ENCODE assay signal across 8 cellular contexts in the genomic region with DNA sequence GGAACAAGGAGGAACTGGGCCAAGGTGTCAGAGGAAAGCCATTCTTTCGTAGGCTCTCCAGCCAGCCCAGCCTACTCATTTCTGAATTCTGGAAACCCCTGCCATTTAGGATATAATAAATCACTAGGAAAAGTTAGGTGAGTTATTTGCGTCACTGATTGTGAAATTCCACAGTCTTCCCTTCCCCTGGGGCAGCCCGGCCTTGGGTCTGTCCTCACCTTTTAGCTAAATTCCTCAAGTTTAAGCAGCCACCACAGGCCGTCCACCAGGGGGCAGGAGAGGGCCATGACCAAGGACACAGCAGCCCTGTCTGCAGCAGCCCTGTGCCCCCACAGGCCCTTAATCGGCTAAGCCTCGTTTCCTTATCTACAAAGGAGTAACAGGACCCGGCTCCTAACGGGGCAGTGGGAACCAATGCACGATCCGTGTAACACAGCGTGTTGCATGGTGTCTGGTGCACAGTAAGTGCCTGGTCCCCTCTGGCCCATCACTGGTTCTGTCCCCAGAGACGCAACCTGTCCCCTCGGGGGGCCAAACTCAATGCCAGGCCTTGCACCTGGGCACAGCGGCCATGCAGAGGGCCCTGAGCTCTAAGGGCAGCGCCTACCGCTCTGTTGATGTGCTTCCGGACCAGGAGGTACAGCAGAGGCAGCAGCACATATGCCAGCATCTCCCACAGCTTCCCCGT. TPM values are rescaled to one million over a fixed set of nuclear protein-coding genes. Genes with fewer than 3 reads are reported as not detected.
DNase-seq lines count a peak whose midpoint lies in the region; ATAC-seq and TF ChIP-seq lines count a peak whose summit lies in the region.

No MANE protein-coding gene starts in this region.

- dilution Hi-C loops in mammary epithelial cell (cut with HindIII; ENCODE audit: low sequenced_read_pairs) = no loop called here

- H3K4me3 ChIP-seq in A673 (ENCODE audit: low read depth, low read length, poor library complexity, severe bottlenecking) (no peak overlapping the region), mammary epithelial cell (replicated peaks in 1 of 3; ENCODE audit: insufficient read depth in 1 of 3, low read depth in 2 of 3, low read length in 3 of 3) (no peak overlapping the region)

- H3K27ac ChIP-seq in A673 (ENCODE audit: low read depth, low read length, poor library complexity, severe bottlenecking) (no peak overlapping the region), mammary epithelial cell (ENCODE audit: insufficient read depth, low read depth, low read length) (no peak overlapping the region)

- H2AFZ ChIP-seq in mammary epithelial cell (ENCODE audit: low read depth, low read length) = no peak overlapping the region

- no peak for ATAC-seq in GM19467 (IDR thresholded peaks at IDR 0.05; ENCODE audit: unreplicated experiment)

- H3K79me2 ChIP-seq in mammary epithelial cell (ENCODE audit: insufficient read depth, low read length) = no peaks in the 10 kb centered on the region

- H4K20me1 ChIP-seq in mammary epithelial cell (ENCODE audit: insufficient read depth, low read length) = no peaks in the 10 kb centered on the region

- no peak overlapping the region for H3K4me2 ChIP-seq in mammary epithelial cell (ENCODE audit: insufficient read depth, low read depth, low read length)

- 54% methylated on average over 7 of the region's 18 CpGs for WGBS in mammary epithelial cell (ENCODE audit: low coverage, missing lambda C conversion rate)

- H3K36me3 ChIP-seq in A673 (ENCODE audit: insufficient read depth, low read length, poor library complexity, severe bottlenecking) = no peaks in the 10 kb centered on the region
- no peaks in the 10 kb centered on the region for H3K36me3 ChIP-seq in mammary epithelial cell (ENCODE audit: insufficient read depth, low read length)

- H3K27me3 ChIP-seq in A673 (replicated peaks; ENCODE audit: insufficient read depth, low read depth, low read length, poor library complexity) (no peaks in the 10 kb centered on the region), mammary epithelial cell (ENCODE audit: insufficient read depth, low read length) (no peaks in the 10 kb centered on the region)

- H3K9ac ChIP-seq in mammary epithelial cell (ENCODE audit: insufficient read depth, low read length) = no peak overlapping the region

- BruUV-seq in A673 (replicated peaks; lab: Mats Ljungman, UMichigan) = no TSS peak
- no TSS peak for BruUV-seq in mammary epithelial cell (replicated peaks; lab: Mats Ljungman, UMichigan)

- CTCF ChIA-PET in A673 (lab: Charles Lee) (interaction anchor here (0.6 to 1.5 kb wide), 9 partner anchors 11 to 595 kb away, joined by 3 to 10 read pairs (median 3); no protein-coding TSS in a partner anchor), mammary epithelial cell (lab: Charles Lee; ENCODE audit: low non-redundant PET) (interaction anchor here (0.5 to 0.6 kb wide), 3 partner anchors 11 to 83 kb away, joined by 3 read pairs; no protein-coding TSS in a partner anchor)

- H3K9me3 ChIP-seq in A673 (ENCODE audit: low read depth, low read length, poor library complexity, severe bottlenecking) (no peaks in the 10 kb centered on the region), mammary epithelial cell (replicated peaks; ENCODE audit: insufficient read depth, low read length) (no peaks in the 10 kb centered on the region)

- H3K4me1 ChIP-seq in A673 (ENCODE audit: insufficient read depth, low read length, poor library complexity, severe bottlenecking) = no peaks in the 10 kb centered on the region
- peaks cover 13% of the 10 kb centered on the region for H3K4me1 ChIP-seq in mammary epithelial cell (ENCODE audit: insufficient read depth, low read length)

- POLR2A ChIA-PET in A673 (lab: Charles Lee; ENCODE audit: low non-redundant PET) = no interaction called here

- in situ Hi-C loops in mammary epithelial cell (cut with MboI; ENCODE audit: low sequenced_read_pairs in 2 of 2) = no loop called here

- TF ChIP-seq CTCF in A673 (conservative IDR thresholded peaks at IDR 0.05; ENCODE audit: low read depth, low read length) = peak; percentile 95
- TF ChIP-seq CTCF in mammary epithelial cell (conservative IDR thresholded peaks at IDR 0.05 in 1 of 2, IDR thresholded peaks at IDR 0.05 in 1 of 2; ENCODE audit: extremely low read depth in 1 of 2, insufficient read depth in 1 of 2, low read depth in 1 of 2, low read length in 2 of 2) = peak; percentile 87 to 93

- DNase-seq in A673 (ENCODE audit: low spot score) (peak; percentile 87), GM19238 (ENCODE audit: insufficient read length, low spot score) (peak; percentile 82), NCI-H2196 (lab: John Stamatoyannopoulos, UW; ENCODE audit: unreplicated experiment) (peak; percentile 82), mammary epithelial cell (peak; percentile 97), islet precursor cell (peak; percentile 97)
- peak; percentile 69 to 78 (median 76) for DNase-seq in activated CD4-positive, CD25-positive, alpha-beta regulatory T cell (lab: John Stamatoyannopoulos, UW)
- peak; percentile 73 to 82 for DNase-seq in stimulated activated CD4-positive, alpha-beta T cell treated with anti-CD3 and anti-CD28 coated beads, Interleukin-15, amount 100 ng/mL, for 48 hours (ENCODE audit: low read depth in 2 of 2)

- intact Hi-C loops in A673 (cut with micrococcal nuclease; ENCODE audit: unreplicated experiment) = loop anchor here (1.0 to 5.0 kb wide), 2 partner anchors 85 to 381 kb away; no protein-coding TSS in a partner anchor
- intact Hi-C loops in mammary epithelial cell (cut with micrococcal nuclease) = loop anchor here (1.0 to 2.0 kb wide), 6 partner anchors 18 to 380 kb away; a partner anchor contains a TSS

RNA-seq across cellular contexts. Expression of a gene that starts 18.1 kb away (rescaled TPM):
- total RNA-seq in A673 (2021) (0.34 and 0.87 TPM in 2 replicates), mammary epithelial cell (10 to 100 TPM in 1 of 2 donors, 1 to 10 TPM in 1; 7.2 to 10.4 TPM)
- polyA plus RNA-seq in mammary epithelial cell = 2.3 TPM
- polyA minus RNA-seq in mammary epithelial cell = 16.1 TPM

RNA-seq across cellular contexts. Expression of a gene that starts 41.4 kb away (rescaled TPM):
- total RNA-seq in A673 (2021) (not detected in 2 replicates), mammary epithelial cell (under 1 TPM; under 0.01 to 0.38 TPM)
- polyA plus RNA-seq in mammary epithelial cell = 0.19 TPM
- not detected for polyA minus RNA-seq in mammary epithelial cell
